24 cellular contexts compared by ENCODE assay signal in the genomic region with DNA sequence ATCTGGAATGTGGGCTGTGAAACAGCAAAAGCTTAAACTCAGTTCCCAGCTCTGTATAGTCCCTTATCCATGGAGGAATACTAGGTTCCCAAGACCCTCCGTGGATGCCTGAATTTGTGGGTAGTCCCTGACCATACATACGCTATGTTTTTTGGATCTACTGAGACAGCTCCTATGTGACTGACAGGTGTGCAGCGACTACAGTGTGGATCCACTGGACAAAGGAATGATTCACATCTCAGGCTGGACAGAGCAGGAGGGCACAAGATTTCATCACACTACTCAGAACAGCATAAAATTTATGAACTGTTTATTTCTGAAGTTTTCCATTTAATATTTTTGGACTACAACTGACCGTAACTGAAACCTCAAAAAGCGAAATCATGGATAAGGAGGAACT.
"Had no signal": no experiment of that assay in that cellular context is flagged by ENCODE, and none has a peak within 500 bp of the region (broad histone marks: within the 10 kb centered on the region; RNA-seq: fewer than 3 reads in every experiment).

No MANE protein-coding gene starts in this region.

- H3K27ac ChIP-seq: esophagus muscularis mucosa, foreskin keratinocyte, heart right ventricle, ovary, sigmoid colon, suprapubic skin, thyroid gland, vagina had no signal

- H3K27ac Mint-ChIP-seq: memory B cell; natural killer cell; stimulated activated effector memory CD8-positive, alpha-beta T cell treated with anti-CD3 and anti-CD28 coated beads, Interleukin-12 subunit alpha, Interleukin-12 subunit beta, amount 100 ng/mL, for 72 hours had no signal

- H3K9me3 Mint-ChIP-seq: memory B cell; natural killer cell; stimulated activated effector memory CD8-positive, alpha-beta T cell treated with anti-CD3 and anti-CD28 coated beads, Interleukin-12 subunit alpha, Interleukin-12 subunit beta, amount 100 ng/mL, for 72 hours had no signal

- DNase-seq: cerebellar nuclear complex; effector CD8-positive, alpha-beta T cell; foreskin keratinocyte; glutamatergic neuron; heart right ventricle; islet precursor cell; kidney glomerular epithelial cell; natural killer cell; occipital lobe; ovary; posterior cingulate gyrus; right cardiac atrium; sigmoid colon; stimulated activated CD4-positive, alpha-beta T cell treated with anti-CD3 and anti-CD28 coated beads, Interleukin-2, amount 100 ng/mL, for 24 hours; stimulated activated CD4-positive, alpha-beta T cell treated with anti-CD3 and anti-CD28 coated beads, Interleukin-4, amount 100 ng/mL, for 24 hours; stimulated activated naive CD4-positive, alpha-beta T cell treated with Interleukin-2 at 50 U/mL for 16 hours; thyroid gland; trophoblast cell had no signal

- H3K4me1 Mint-ChIP-seq: memory B cell; natural killer cell; stimulated activated effector memory CD8-positive, alpha-beta T cell treated with anti-CD3 and anti-CD28 coated beads, Interleukin-12 subunit alpha, Interleukin-12 subunit beta, amount 100 ng/mL, for 72 hours had no signal

- H3K36me3 Mint-ChIP-seq: memory B cell; natural killer cell; stimulated activated effector memory CD8-positive, alpha-beta T cell treated with anti-CD3 and anti-CD28 coated beads, Interleukin-12 subunit alpha, Interleukin-12 subunit beta, amount 100 ng/mL, for 72 hours had no signal

- ATAC-seq: foreskin keratinocyte; heart right ventricle; left lobe of liver; natural killer cell; right cardiac atrium; stimulated activated effector memory CD8-positive, alpha-beta T cell treated with anti-CD3 and anti-CD28 coated beads, Interleukin-12 subunit alpha, Interleukin-12 subunit beta, amount 100 ng/mL, for 72 hours had no signal

- H3K4me3 Mint-ChIP-seq: memory B cell; natural killer cell; stimulated activated effector memory CD8-positive, alpha-beta T cell treated with anti-CD3 and anti-CD28 coated beads, Interleukin-12 subunit alpha, Interleukin-12 subunit beta, amount 100 ng/mL, for 72 hours had no signal
